Comparison of ENCODE assay signal across 13 cellular contexts in the genomic region with DNA sequence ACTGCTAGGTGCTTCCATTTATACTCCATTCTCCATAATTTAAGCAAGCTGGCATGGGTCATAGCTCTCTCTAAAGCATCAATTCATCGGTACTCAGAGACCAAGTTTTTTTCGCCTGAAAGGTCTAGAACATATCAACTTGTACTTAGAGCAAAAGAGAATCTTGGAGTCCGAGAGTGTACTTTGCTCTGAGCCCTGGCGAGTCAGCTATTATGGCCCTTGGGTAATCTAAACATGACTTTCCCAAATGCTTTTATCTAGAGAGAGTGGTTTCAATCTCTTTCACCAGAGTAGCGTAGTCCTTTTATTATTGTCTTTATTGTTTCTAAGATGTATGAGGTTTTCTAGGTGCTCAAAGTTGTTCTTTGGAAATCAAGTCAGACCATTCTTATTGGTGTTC. TPM values are rescaled to one million over a fixed set of nuclear protein-coding genes. Genes with fewer than 3 reads are reported as not detected.
DNase-seq lines count a peak whose midpoint lies in the region; ATAC-seq and TF ChIP-seq lines count a peak whose summit lies in the region.
"Had no signal": no experiment of that assay in that cellular context is flagged by ENCODE, and none has a peak within 500 bp of the region (broad histone marks: within the 10 kb centered on the region; RNA-seq: fewer than 3 reads in every experiment).

No MANE protein-coding gene starts in this region.

- TF ChIP-seq POLR2A in IMR-90 (IDR thresholded peaks at IDR 0.05; ENCODE audit: low read depth, low read length), result no peak
- no peak for TF ChIP-seq POLR2A in erythroblast (IDR thresholded peaks at IDR 0.05; ENCODE audit: low read length)

- no peaks in the 10 kb centered on the region for H3K36me3 Mint-ChIP-seq in activated CD4-positive, alpha-beta T cell treated with anti-CD3 and anti-CD28 coated beads for 36 hours (ENCODE audit: low read depth)
- H3K36me3 Mint-ChIP-seq: CD4-positive, CD25-positive, alpha-beta regulatory T cell had no signal

- H3K9me3 ChIP-seq in IMR-90 (ENCODE audit: control insufficient read depth, insufficient read depth, low read length) (no peaks in the 10 kb centered on the region), mucosa of descending colon (no peaks in the 10 kb centered on the region)
- H3K9me3 ChIP-seq: A549 had no signal

- H3K9ac ChIP-seq in IMR-90 (ENCODE audit: low read depth, low read length), result no peak overlapping the region

- in situ Hi-C loops in IMR-90 (cut with MboI; ENCODE audit: low sequenced_read_pairs), result loop anchor here (10.0 kb wide), 1 partner anchor 315 kb away; the partner anchor contains the start of gene SPATS2L

- intact Hi-C loops in IMR-90 (cut with micrococcal nuclease) (loop anchor here (10.0 kb wide), 1 partner anchor 165 kb away; no protein-coding TSS in a partner anchor), mucosa of descending colon (cut with DNase I, micrococcal nuclease) (loop anchor here in 1 of 2 donors (10.0 kb wide), 1 partner anchor 135 kb away; no protein-coding TSS in a partner anchor)
- intact Hi-C loops in activated CD4-positive, alpha-beta T cell treated with anti-CD3 and anti-CD28 coated beads for 36 hours (cut with DNase I, micrococcal nuclease), result no loop called here

- H3K23ac ChIP-seq in IMR-90 (ENCODE audit: low read depth, low read length), result no peak overlapping the region

- peaks cover 8% of the 10 kb centered on the region; the same call in 1 of the 2 replicates for H3K4me1 ChIP-seq in IMR-90 (ENCODE audit: control insufficient read depth, insufficient read depth, low read length)
- H3K4me1 ChIP-seq in mucosa of descending colon (ENCODE audit: low read depth), result peaks cover 3% of the 10 kb centered on the region
- H3K4me1 ChIP-seq: A549, HAP-1 had no signal

- H3K18ac ChIP-seq in IMR-90 (ENCODE audit: low read depth, low read length), result no peak overlapping the region

- POLR2A ChIA-PET in IMR-90 (lab: Charles Lee; ENCODE audit: unreplicated experiment), result no interaction called here
- POLR2A ChIA-PET in activated CD4-positive, alpha-beta T cell treated with anti-CD3 and anti-CD28 coated beads for 36 hours (lab: Charles Lee), result no interaction called here

- H3K27me3 ChIP-seq in IMR-90 (ENCODE audit: control insufficient read depth, insufficient read depth, low read length), result no peaks in the 10 kb centered on the region

- no TSS peak for BruUV-seq in IMR-90 (replicated peaks; lab: Mats Ljungman, UMichigan)

- no peak overlapping the region for H2AFZ ChIP-seq in IMR-90 (replicated peaks; ENCODE audit: low read length, poor library complexity)

- H4K8ac ChIP-seq in IMR-90 (ENCODE audit: low read depth in 2 of 2, low read length in 2 of 2), result no peak overlapping the region

- H2BK15ac ChIP-seq in IMR-90 (ENCODE audit: low read depth, low read length), result no peak overlapping the region

- H4K5ac ChIP-seq in IMR-90 (ENCODE audit: low read depth, low read length), result no peak overlapping the region

- H3K4me3 ChIP-seq in IMR-90 (ENCODE audit: insufficient read depth, low read depth, low read length) (no peak overlapping the region), mucosa of descending colon (no peak overlapping the region)
- H3K4me3 ChIP-seq: A549, HAP-1, K562 had no signal

- H2AK9ac ChIP-seq in IMR-90 (replicated peaks; ENCODE audit: low read depth, low read length, poor library complexity), result no peak overlapping the region

- H3K4me1 Mint-ChIP-seq in activated CD4-positive, alpha-beta T cell treated with anti-CD3 and anti-CD28 coated beads for 36 hours, result peaks cover 5% of the 10 kb centered on the region

- H2BK120ac ChIP-seq in IMR-90 (ENCODE audit: low read depth, low read length), result no peak overlapping the region

- WGBS in IMR-90 (ENCODE audit: extremely low coverage in 2 of 2, insufficient read length in 1 of 2), 2 experiments, result no CpG with 5 or more reads among the region's 5 CpGs

- no peak overlapping the region for H2AK5ac ChIP-seq in IMR-90 (ENCODE audit: low read depth, low read length)

- no peak overlapping the region for H3K4me2 ChIP-seq in IMR-90 (ENCODE audit: low read depth, low read length)
- H3K4me2 ChIP-seq: A549 had no signal

- CTCF ChIA-PET in IMR-90 (lab: Yijun Ruan, JAX), result no interaction called here
- CTCF ChIA-PET in activated CD4-positive, alpha-beta T cell treated with anti-CD3 and anti-CD28 coated beads for 36 hours (lab: Charles Lee), result interaction anchor here (1.1 kb wide), 1 partner anchor 10 kb away, joined by 6 read pairs; no protein-coding TSS in a partner anchor

- H3K27ac Mint-ChIP-seq in activated CD4-positive, alpha-beta T cell treated with anti-CD3 and anti-CD28 coated beads for 36 hours, result no peak overlapping the region
- H3K27ac Mint-ChIP-seq: CD4-positive, CD25-positive, alpha-beta regulatory T cell had no signal

- H3K14ac ChIP-seq in IMR-90 (replicated peaks; ENCODE audit: low read depth, low read length), result no peak overlapping the region

- H3K4me3 Mint-ChIP-seq in activated CD4-positive, alpha-beta T cell treated with anti-CD3 and anti-CD28 coated beads for 36 hours, result no peak overlapping the region
- H3K4me3 Mint-ChIP-seq: CD4-positive, CD25-positive, alpha-beta regulatory T cell had no signal

- DNase-seq in IMR-90 (peak; percentile 48), erythroblast (lab: John Stamatoyannopoulos, UW) (peak; percentile 9 to 29), mucosa of descending colon (peak in 1 of 3 donors; percentile 22), OCI-M2 (lab: John Stamatoyannopoulos, UW; ENCODE audit: unreplicated experiment) (no peak)
- DNase-seq in activated CD4-positive, alpha-beta T cell treated with anti-CD3 and anti-CD28 coated beads for 36 hours, result no peak
- DNase-seq: CD4-positive, CD25-positive, alpha-beta regulatory T cell; DMS53; GF-D8; GOT3 had no signal

- no peaks in the 10 kb centered on the region for H3K9me3 Mint-ChIP-seq in activated CD4-positive, alpha-beta T cell treated with anti-CD3 and anti-CD28 coated beads for 36 hours (ENCODE audit: low read depth)
- H3K9me3 Mint-ChIP-seq: CD4-positive, CD25-positive, alpha-beta regulatory T cell had no signal

- H3K9me1 ChIP-seq in IMR-90 (ENCODE audit: insufficient read depth, low read length), result no peaks in the 10 kb centered on the region

- dilution Hi-C loops in IMR-90 (cut with HindIII; ENCODE audit: low sequenced_read_pairs, unreplicated experiment), result no loop called here

- ATAC-seq in IMR-90 (ENCODE audit: low read depth), result no peak
- peak; percentile 77 for ATAC-seq in mucosa of descending colon
- ATAC-seq in activated CD4-positive, alpha-beta T cell treated with anti-CD3 and anti-CD28 coated beads for 36 hours, result no peak
- no peak for ATAC-seq in HG02885 (IDR thresholded peaks at IDR 0.05; ENCODE audit: poor library complexity, unreplicated experiment)
- ATAC-seq: A549, K562 had no signal

- H4K91ac ChIP-seq in IMR-90 (ENCODE audit: insufficient read depth, low read depth, low read length), result no peak overlapping the region

- TF ChIP-seq CTCF in IMR-90 (conservative IDR thresholded peaks at IDR 0.05; ENCODE audit: low read depth, low read length), result no peak
- no peak for TF ChIP-seq CTCF in mucosa of descending colon (IDR thresholded peaks at IDR 0.05)

- H2BK5ac ChIP-seq in IMR-90 (ENCODE audit: low read depth, low read length, poor library complexity, severe bottlenecking), result no peak overlapping the region

- H3K27me3 Mint-ChIP-seq in activated CD4-positive, alpha-beta T cell treated with anti-CD3 and anti-CD28 coated beads for 36 hours, result no peaks in the 10 kb centered on the region
- H3K27me3 Mint-ChIP-seq: CD4-positive, CD25-positive, alpha-beta regulatory T cell had no signal

- H3K79me1 ChIP-seq in IMR-90 (ENCODE audit: low read depth in 1 of 2, low read length in 2 of 2), result no peaks in the 10 kb centered on the region

- H3K36me3 ChIP-seq in IMR-90 (ENCODE audit: control insufficient read depth, insufficient read depth, low read length) (no peaks in the 10 kb centered on the region), mucosa of descending colon (ENCODE audit: low read depth) (no peaks in the 10 kb centered on the region)
- H3K36me3 ChIP-seq: HAP-1 had no signal

- H3K56ac ChIP-seq in IMR-90 (ENCODE audit: extremely low read depth, insufficient read depth, low read length), result no peak overlapping the region

- H4K20me1 ChIP-seq in IMR-90 (ENCODE audit: insufficient read depth, low read length), result no peaks in the 10 kb centered on the region

- no peak overlapping the region for H2BK20ac ChIP-seq in IMR-90 (ENCODE audit: low read depth, low read length)

- H3K4ac ChIP-seq in IMR-90 (ENCODE audit: low read depth, low read length), result no peak overlapping the region

- TF ChIP-seq RAD21 in IMR-90 (IDR thresholded peaks at IDR 0.05; ENCODE audit: low read length), result no peak

- H3K27ac ChIP-seq in IMR-90 (ENCODE audit: insufficient read depth, low read length), result no peak overlapping the region
- H3K27ac ChIP-seq: A549 had no signal

TF ChIP-seq in IMR-90, 13 proteins besides CTCF, POLR2A, EP300 and RAD21:
- TF ChIP-seq MAZ (IDR thresholded peaks at IDR 0.05; ENCODE audit: borderline replicate concordance, low read depth, low read length), result no peak
- no peak for TF ChIP-seq CHD1 (IDR thresholded peaks at IDR 0.05; ENCODE audit: low read depth, low read length)
- TF ChIP-seq MAFK (IDR thresholded peaks at IDR 0.05; ENCODE audit: low read depth, low read length), result no peak
- no peak for TF ChIP-seq FOS (IDR thresholded peaks at IDR 0.05; ENCODE audit: low read depth, low read length)
- no peak for TF ChIP-seq CEBPB (IDR thresholded peaks at IDR 0.05; ENCODE audit: low read depth, low read length)
- TF ChIP-seq BHLHE40 (IDR thresholded peaks at IDR 0.05; ENCODE audit: low read depth, low read length), result no peak
- no peak for TF ChIP-seq SMC3 (IDR thresholded peaks at IDR 0.05; ENCODE audit: low read depth, low read length)

RNA-seq across cellular contexts. Expression of gene MAIP1, which starts 34.4 kb away (rescaled TPM):
- total RNA-seq in IMR-90 (2012; rRNA removed), result 16.8 and 18.3 TPM in 2 replicates
- 14.2 and 15.0 TPM in 2 replicates for polyA plus RNA-seq in IMR-90 (2012; rRNA removed)
- 2.8 and 8.5 TPM in 2 replicates for polyA plus RNA-seq in IMR-90 (2012; cell fraction: cytosol; rRNA removed)
- polyA plus RNA-seq in IMR-90 (2012; cell fraction: nucleus; rRNA removed; ENCODE audit: low replicate concordance), result 5.5 TPM in 2 replicates
- 10 to 100 TPM; 18.1 to 26.6 (median 22.9) TPM for total RNA-seq in mucosa of descending colon
- 10 to 100 TPM; 26.1 to 27.5 TPM for total RNA-seq in activated CD4-positive, alpha-beta T cell treated with anti-CD3 and anti-CD28 coated beads for 36 hours

RNA-seq across cellular contexts. Expression of gene TYW5, which starts 34.5 kb away (rescaled TPM):
- total RNA-seq in IMR-90 (2012; rRNA removed) (3.8 and 6.9 TPM in 2 replicates), mucosa of descending colon (10 to 100 TPM in 1 of 3 donors, 1 to 10 TPM in 2; 6.6 to 10.9 (median 7.2) TPM)
- polyA plus RNA-seq in IMR-90 (2012; rRNA removed), result 3.2 and 4.0 TPM in 2 replicates
- 0.36 and 0.38 TPM in 2 replicates for polyA plus RNA-seq in IMR-90 (2012; cell fraction: cytosol; rRNA removed)
- polyA plus RNA-seq in IMR-90 (2012; cell fraction: nucleus; rRNA removed; ENCODE audit: low replicate concordance), result 1.4 and 9.5 TPM in 2 replicates
- 10 to 100 TPM in 1 of 2 experiments, 1 to 10 TPM in 1; 9.6 to 10.1 TPM for total RNA-seq in activated CD4-positive, alpha-beta T cell treated with anti-CD3 and anti-CD28 coated beads for 36 hours

Comparison
In these comparisons a context has a peak if more than half of its experiments do, and no peak if none do; other contexts are left out.
1. DNase-seq: peak in IMR-90 (single experiment) and erythroblast (2 of 2); none in OCI-M2 (single experiment) and activated CD4-positive, alpha-beta T cell treated with anti-CD3 and anti-CD28 coated beads for 36 hours (single experiment).